ENCODE assay signal across 16 cellular contexts in the genomic region with DNA sequence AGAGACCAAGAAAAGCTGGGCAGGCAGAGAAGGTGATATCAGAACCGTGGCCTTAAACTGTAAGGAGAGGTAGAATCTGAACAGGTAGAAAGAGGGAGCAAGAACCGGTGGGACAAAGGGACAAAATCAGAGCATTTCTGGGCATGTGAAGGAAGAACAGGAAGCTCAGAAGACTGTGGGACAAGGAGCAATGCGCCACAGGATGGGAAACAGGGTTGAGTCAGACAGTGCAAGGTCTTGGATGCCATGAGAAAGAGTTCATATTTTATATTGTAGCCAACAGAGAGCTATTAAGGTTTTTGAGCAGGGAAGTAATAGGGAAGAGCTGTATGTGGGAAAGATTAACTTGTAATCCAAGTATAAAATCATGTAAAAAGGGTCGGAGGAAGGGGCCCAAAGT.
DNase-seq lines count a peak whose midpoint lies in the region; ATAC-seq and TF ChIP-seq lines count a peak whose summit lies in the region.
"Had no signal": no experiment of that assay in that cellular context is flagged by ENCODE, and none has a peak within 500 bp of the region (broad histone marks: within the 10 kb centered on the region; RNA-seq: fewer than 3 reads in every experiment).

No MANE protein-coding gene starts in this region.

- H3K27ac Mint-ChIP-seq in progenitor cell of endocrine pancreas: peak overlapping the region; percentile 16
- H3K27ac Mint-ChIP-seq in activated CD4-positive, alpha-beta memory T cell treated with anti-CD3 and anti-CD28 coated beads, Interleukin-2, amount 10 ng/mL, durations not matched to agents 7 days and 5 days: no peak overlapping the region
- H3K27ac Mint-ChIP-seq: activated naive CD4-positive, alpha-beta T cell treated with anti-CD3 and anti-CD28 coated beads, Interleukin-2, amount 50 U/mL, for 72 hours; memory B cell had no signal

- peak overlapping the region; percentile 67 to 75; a peak in 3 of 4 replicates for H3K27ac ChIP-seq in SK-N-SH (ENCODE audit: low read depth in 2 of 2, low read length in 1 of 2)
- H3K27ac ChIP-seq in vagina: no peak overlapping the region
- H3K27ac ChIP-seq: BLaER1 treated with 17β-estradiol and CSF1 and Interleukin-3, amounts not matched to agents 10 nM and 100 nM; testis had no signal

- peaks cover 2% of the 10 kb centered on the region for H3K36me3 Mint-ChIP-seq in progenitor cell of endocrine pancreas (ENCODE audit: insufficient read depth)
- H3K36me3 Mint-ChIP-seq in activated CD4-positive, alpha-beta memory T cell treated with anti-CD3 and anti-CD28 coated beads, Interleukin-2, amount 10 ng/mL, durations not matched to agents 7 days and 5 days (ENCODE audit: low read depth): no peaks in the 10 kb centered on the region
- H3K36me3 Mint-ChIP-seq: activated naive CD4-positive, alpha-beta T cell treated with anti-CD3 and anti-CD28 coated beads, Interleukin-2, amount 50 U/mL, for 72 hours; memory B cell had no signal

- H3K36me3 ChIP-seq in SK-N-SH (replicated peaks in 1 of 2; ENCODE audit: control insufficient read depth in 1 of 2, insufficient read depth in 2 of 2, low read length in 1 of 2): no peaks in the 10 kb centered on the region
- no peaks in the 10 kb centered on the region for H3K36me3 ChIP-seq in vagina
- H3K36me3 ChIP-seq: BLaER1 treated with 17β-estradiol and CSF1 and Interleukin-3, amounts not matched to agents 10 nM and 100 nM had no signal

- no peaks in the 10 kb centered on the region for H3K9me2 ChIP-seq in SK-N-SH

- TF ChIP-seq RAD21 in SK-N-SH (IDR thresholded peaks at IDR 0.05; ENCODE audit: low read length): no peak

- peaks cover 4 to 33% of the 10 kb centered on the region in 2 experiments for H3K4me1 ChIP-seq in SK-N-SH (ENCODE audit: control insufficient read depth in 1 of 2, insufficient read depth in 2 of 2, low read depth in 1 of 2, low read length in 1 of 2)
- H3K4me1 ChIP-seq in vagina: peaks cover 16% of the 10 kb centered on the region
- H3K4me1 ChIP-seq: BLaER1 treated with 17β-estradiol and CSF1 and Interleukin-3, amounts not matched to agents 10 nM and 100 nM had no signal

- no peaks in the 10 kb centered on the region for H4K20me1 ChIP-seq in SK-N-SH (ENCODE audit: insufficient read depth)
- H4K20me1 ChIP-seq: BLaER1 treated with 17β-estradiol and CSF1 and Interleukin-3, amounts not matched to agents 10 nM and 100 nM had no signal

- H3K4me2 ChIP-seq in SK-N-SH: peak overlapping the region; percentile 13; the same call in 1 of the 2 replicates
- H3K4me2 ChIP-seq: BLaER1 treated with 17β-estradiol and CSF1 and Interleukin-3, amounts not matched to agents 10 nM and 100 nM had no signal

- peak overlapping the region; percentile 30; the same call in 1 of the 2 replicates for H2AFZ ChIP-seq in SK-N-SH (ENCODE audit: low read depth)

- no peak for TF ChIP-seq EP300 in SK-N-SH (IDR thresholded peaks at IDR 0.05; ENCODE audit: borderline replicate concordance in 1 of 2, low read depth in 1 of 2, low read length in 1 of 2)

- no peak overlapping the region for H3K4me3 ChIP-seq in SK-N-SH (ENCODE audit: low read depth in 2 of 2, low read length in 1 of 2)
- H3K4me3 ChIP-seq in fibroblast of pulmonary artery (replicated peaks; ENCODE audit: low read depth, low read length): no peak overlapping the region
- H3K4me3 ChIP-seq in vagina: no peak overlapping the region
- H3K4me3 ChIP-seq: BLaER1 treated with 17β-estradiol and CSF1 and Interleukin-3, amounts not matched to agents 10 nM and 100 nM; testis had no signal

- no peaks in the 10 kb centered on the region for H3K27me3 Mint-ChIP-seq in progenitor cell of endocrine pancreas
- peaks cover 6% of the 10 kb centered on the region for H3K27me3 Mint-ChIP-seq in activated CD4-positive, alpha-beta memory T cell treated with anti-CD3 and anti-CD28 coated beads, Interleukin-2, amount 10 ng/mL, durations not matched to agents 7 days and 5 days

- ATAC-seq in HG03439 (IDR thresholded peaks at IDR 0.05; ENCODE audit: unreplicated experiment) (no peak), GM21526 (IDR thresholded peaks at IDR 0.05; ENCODE audit: low FRiP score, unreplicated experiment) (no peak)
- ATAC-seq: activated naive CD4-positive, alpha-beta T cell treated with anti-CD3 and anti-CD28 coated beads, Interleukin-2, amount 50 U/mL, for 72 hours had no signal

- peaks cover 38% of the 10 kb centered on the region for H3K4me1 Mint-ChIP-seq in progenitor cell of endocrine pancreas (ENCODE audit: low read depth)
- no peaks in the 10 kb centered on the region for H3K4me1 Mint-ChIP-seq in activated CD4-positive, alpha-beta memory T cell treated with anti-CD3 and anti-CD28 coated beads, Interleukin-2, amount 10 ng/mL, durations not matched to agents 7 days and 5 days
- H3K4me1 Mint-ChIP-seq: memory B cell had no signal

- intact Hi-C loops in vagina (cut with DNase I): no loop called here

- H3K79me2 ChIP-seq in SK-N-SH (ENCODE audit: insufficient read depth): no peaks in the 10 kb centered on the region

- peak; percentile 42 for DNase-seq in DMS53 (lab: John Stamatoyannopoulos, UW)
- DNase-seq in SK-N-SH: no peak
- peak; percentile 30 for DNase-seq in fibroblast of pulmonary artery (ENCODE audit: low read depth)
- no peak for DNase-seq in progenitor cell of endocrine pancreas (ENCODE audit: low spot score, unreplicated experiment)
- DNase-seq in vagina (ENCODE audit: extremely low spot score in 2 of 2): no peak
- DNase-seq in activated CD4-positive, alpha-beta memory T cell treated with anti-CD3 and anti-CD28 coated beads, Interleukin-2, amount 10 ng/mL, durations not matched to agents 7 days and 5 days: no peak
- DNase-seq: activated CD4-positive, CD25-positive, alpha-beta regulatory T cell treated with anti-CD3 and anti-CD28 coated beads, Interleukin-2, amount 50 U/mL, for 72 hours; activated T-cell treated with anti-CD3 and anti-CD28 coated beads for 4 hours; NCI-H510A; nucleus accumbens; testis had no signal

- peaks cover 3% of the 10 kb centered on the region for H3K9me3 Mint-ChIP-seq in progenitor cell of endocrine pancreas (ENCODE audit: low read depth)
- H3K9me3 Mint-ChIP-seq in activated CD4-positive, alpha-beta memory T cell treated with anti-CD3 and anti-CD28 coated beads, Interleukin-2, amount 10 ng/mL, durations not matched to agents 7 days and 5 days: no peaks in the 10 kb centered on the region
- H3K9me3 Mint-ChIP-seq: activated naive CD4-positive, alpha-beta T cell treated with anti-CD3 and anti-CD28 coated beads, Interleukin-2, amount 50 U/mL, for 72 hours had no signal

- 82% methylated on average over 4 of the region's 4 CpGs for WGBS in SK-N-SH (ENCODE audit: low lambda C conversion rate)

- no peak overlapping the region for H3K4me3 Mint-ChIP-seq in progenitor cell of endocrine pancreas (ENCODE audit: low read depth)
- H3K4me3 Mint-ChIP-seq in activated CD4-positive, alpha-beta memory T cell treated with anti-CD3 and anti-CD28 coated beads, Interleukin-2, amount 10 ng/mL, durations not matched to agents 7 days and 5 days: no peak overlapping the region
- H3K4me3 Mint-ChIP-seq: memory B cell had no signal

- H3F3A ChIP-seq in SK-N-SH (replicated peaks; ENCODE audit: insufficient read depth): peaks cover 28% of the 10 kb centered on the region

- H3K9ac ChIP-seq in SK-N-SH: no peak overlapping the region
- H3K9ac ChIP-seq: BLaER1 treated with 17β-estradiol and CSF1 and Interleukin-3, amounts not matched to agents 10 nM and 100 nM had no signal

- POLR2A ChIA-PET in SK-N-SH (lab: Yijun Ruan, JAX): no interaction called here
- POLR2A ChIA-PET in activated CD4-positive, alpha-beta memory T cell treated with anti-CD3 and anti-CD28 coated beads, Interleukin-2, amount 10 ng/mL, durations not matched to agents 7 days and 5 days (lab: Charles Lee): no interaction called here

- no peak for TF ChIP-seq CTCF in SK-N-SH (IDR thresholded peaks at IDR 0.05)
- TF ChIP-seq CTCF in fibroblast of pulmonary artery (IDR thresholded peaks at IDR 0.05; ENCODE audit: low read length, missing control alignments): no peak
- TF ChIP-seq CTCF in progenitor cell of endocrine pancreas (IDR thresholded peaks at IDR 0.05; ENCODE audit: unreplicated experiment): no peak
- no peak for TF ChIP-seq CTCF in vagina (IDR thresholded peaks at IDR 0.05)

- no peaks in the 10 kb centered on the region for H3K9me3 ChIP-seq in SK-N-SH
- no peaks in the 10 kb centered on the region for H3K9me3 ChIP-seq in vagina
- H3K9me3 ChIP-seq: BLaER1 treated with 17β-estradiol and CSF1 and Interleukin-3, amounts not matched to agents 10 nM and 100 nM; testis had no signal

- no peak for TF ChIP-seq POLR2A in vagina (IDR thresholded peaks at IDR 0.05)

- CTCF ChIA-PET in SK-N-SH (lab: Yijun Ruan, JAX): no interaction called here
- CTCF ChIA-PET in activated CD4-positive, alpha-beta memory T cell treated with anti-CD3 and anti-CD28 coated beads, Interleukin-2, amount 10 ng/mL, durations not matched to agents 7 days and 5 days (lab: Charles Lee): interaction anchor here (0.7 kb wide), 1 partner anchor 35 kb away, joined by 3 read pairs; no protein-coding TSS in a partner anchor

- H3K27me3 ChIP-seq in SK-N-SH (ENCODE audit: insufficient read depth) (no peaks in the 10 kb centered on the region), vagina (no peaks in the 10 kb centered on the region)
- H3K27me3 ChIP-seq: BLaER1 treated with 17β-estradiol and CSF1 and Interleukin-3, amounts not matched to agents 10 nM and 100 nM; testis had no signal

TF ChIP-seq in SK-N-SH, 30 proteins besides CTCF, POLR2A, EP300 and RAD21 (continues in another document):
- TF ChIP-seq NFIC (IDR thresholded peaks at IDR 0.05; ENCODE audit: borderline replicate concordance) (no peak), RXRA (IDR thresholded peaks at IDR 0.05; ENCODE audit: borderline replicate concordance, low read depth) (no peak), ELF1 (IDR thresholded peaks at IDR 0.05) (no peak), GATA2 (CRISPR knock-in tag; IDR thresholded peaks at IDR 0.05) (no peak), TCF12 (IDR thresholded peaks at IDR 0.05) (no peak), RCOR1 (IDR thresholded peaks at IDR 0.05; ENCODE audit: low read length) (no peak), TEAD4 (IDR thresholded peaks at IDR 0.05; ENCODE audit: borderline replicate concordance, insufficient read depth) (no peak), JUND (IDR thresholded peaks at IDR 0.05) (no peak), MEF2A (IDR thresholded peaks at IDR 0.05; ENCODE audit: borderline replicate concordance, low read depth) (no peak), MXI1 (IDR thresholded peaks at IDR 0.05; ENCODE audit: low read depth, low read length) (no peak)

Comparison
In these comparisons a context has a peak if more than half of its experiments do, and no peak if none do; other contexts are left out.
1. DNase-seq: peak in DMS53 (single experiment) and fibroblast of pulmonary artery (single experiment); none in SK-N-SH (single experiment), progenitor cell of endocrine pancreas (single experiment), vagina (0 of 2) and activated CD4-positive, alpha-beta memory T cell treated with anti-CD3 and anti-CD28 coated beads, Interleukin-2, amount 10 ng/mL, durations not matched to agents 7 days and 5 days (single experiment).